In the genomic region with DNA sequence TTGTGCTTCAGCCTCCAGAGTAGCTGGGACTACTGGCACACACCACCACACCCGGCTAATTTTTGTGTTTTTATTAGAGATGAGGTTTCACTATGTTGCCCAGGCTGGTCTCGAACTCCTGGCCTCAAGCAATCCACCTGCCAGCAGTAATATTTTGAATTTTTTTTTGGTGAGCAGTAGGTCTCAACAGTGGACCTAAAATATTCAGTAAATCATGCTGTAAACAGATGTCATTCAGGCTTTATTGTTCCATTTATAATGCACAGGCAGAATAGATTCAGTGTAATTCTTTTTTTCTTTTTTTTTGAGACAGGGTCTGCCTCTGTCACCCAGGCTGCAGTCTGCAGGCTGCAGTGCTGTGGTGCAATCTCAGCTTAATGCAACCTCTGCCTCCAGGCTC, we compare ENCODE assay signal across 12 cellular contexts.
DNase-seq lines count a peak whose midpoint lies in the region; ATAC-seq and TF ChIP-seq lines count a peak whose summit lies in the region.
"Had no signal": no experiment of that assay in that cellular context is flagged by ENCODE, and none has a peak within 500 bp of the region (broad histone marks: within the 10 kb centered on the region; RNA-seq: fewer than 3 reads in every experiment).

No MANE protein-coding gene starts in this region.

- H3K36me3 ChIP-seq in HCT116 (ENCODE audit: control insufficient read depth in 1 of 2, insufficient read depth in 2 of 2, low read length in 2 of 2): no peaks in the 10 kb centered on the region
- H3K36me3 ChIP-seq in SU-DHL-6 (ENCODE audit: low read length): peaks cover 40% of the 10 kb centered on the region
- H3K36me3 ChIP-seq in neuronal stem cell (replicated peaks in 1 of 2; ENCODE audit: control insufficient read depth in 2 of 2, insufficient read depth in 2 of 2, low read length in 2 of 2): peaks cover 0 to 11% of the 10 kb centered on the region in 2 donors
- H3K36me3 ChIP-seq in SJCRH30: no peaks in the 10 kb centered on the region

- H3F3A ChIP-seq in SU-DHL-6 (ENCODE audit: insufficient read depth): peaks cover 68% of the 10 kb centered on the region

- peaks cover 57 to 62% of the 10 kb centered on the region in 2 experiments for H3K4me1 ChIP-seq in HCT116 (ENCODE audit: control insufficient read depth in 1 of 2, insufficient read depth in 2 of 2, low read length in 2 of 2)
- peaks cover 0 to 29% of the 10 kb centered on the region in 2 donors for H3K4me1 ChIP-seq in neuronal stem cell (ENCODE audit: control insufficient read depth in 2 of 2, insufficient read depth in 1 of 2, low read depth in 1 of 2, low read length in 2 of 2)
- peaks cover 22% of the 10 kb centered on the region for H3K4me1 ChIP-seq in SJCRH30

- H3K9me2 ChIP-seq in HCT116 (ENCODE audit: insufficient read depth): no peaks in the 10 kb centered on the region
- no peaks in the 10 kb centered on the region for H3K9me2 ChIP-seq in SU-DHL-6 (replicated peaks; ENCODE audit: insufficient read depth, low read length)

- no CpG with 5 or more reads among the region's 2 CpGs for WGBS in neuronal stem cell (ENCODE audit: extremely low coverage in 2 of 2, insufficient read length in 2 of 2, insufficient replicate concordance in 1 of 2), 2 donors

- no peaks in the 10 kb centered on the region for H3K27me3 Mint-ChIP-seq in activated T-cell treated with anti-CD3 and anti-CD28 coated beads, Interleukin-2, amount 50 U/mL, for 24 hours
- H3K27me3 Mint-ChIP-seq: CD4-positive, alpha-beta T cell had no signal

- H3K9me3 ChIP-seq in HCT116 (ENCODE audit: control insufficient read depth in 1 of 2, insufficient read depth in 1 of 2, low read depth in 1 of 2, low read length in 2 of 2) (no peaks in the 10 kb centered on the region), SU-DHL-6 (ENCODE audit: insufficient read depth, low read length) (no peaks in the 10 kb centered on the region), neuronal stem cell (replicated peaks in 1 of 2; ENCODE audit: control insufficient read depth in 2 of 2, insufficient read depth in 1 of 2, low read depth in 1 of 2, low read length in 2 of 2) (peaks cover 4 to 18% of the 10 kb centered on the region in 2 donors), SJCRH30 (replicated peaks) (no peaks in the 10 kb centered on the region)

- no peak for ATAC-seq in HCT116

- H3K4me3 ChIP-seq in HCT116 (replicated peaks in 1 of 2; ENCODE audit: low read depth in 1 of 2, low read length in 2 of 2) (no peak overlapping the region), SU-DHL-6 (ENCODE audit: insufficient read depth, low read length, poor library complexity, severe bottlenecking) (no peak overlapping the region), neuronal stem cell (ENCODE audit: low read length in 2 of 2) (no peak overlapping the region), SJCRH30 (no peak overlapping the region)
- H3K4me3 ChIP-seq: GM23248 had no signal

- RAD21 ChIA-PET in HCT116 (lab: Charles Lee; ENCODE audit: low non-redundant PET in 1 of 2, low total read pairs in 2 of 2, uncharacterized antibody in 2 of 2, unreplicated experiment in 2 of 2): no interaction called here

- POLR2A ChIA-PET in HCT116 (lab: Charles Lee): no interaction called here

- no peak overlapping the region for H3K4ac ChIP-seq in neuronal stem cell (ENCODE audit: low read length)

- H4K8ac ChIP-seq in neuronal stem cell (ENCODE audit: low read depth, low read length): no peak overlapping the region

- no peak for DNase-seq in activated T-cell treated with anti-CD3 and anti-CD28 coated beads, Interleukin-2, amount 50 U/mL, for 24 hours
- DNase-seq in activated T-cell treated with anti-CD3 and anti-CD28 coated beads, Interleukin-2, amount 50 U/mL, for 48 hours: no peak
- no peak for DNase-seq in HCT116 (ENCODE audit: low read depth, low spot score)
- DNase-seq in neuronal stem cell (ENCODE audit: low spot score): no peak
- no peak for DNase-seq in SJCRH30
- no peak for DNase-seq in GF-D8 (lab: John Stamatoyannopoulos, UW)
- DNase-seq: ACHN; C1 segment of cervical spinal cord; CD4-positive, alpha-beta T cell; DND-41; GM23248 had no signal

- no TSS peak for BruUV-seq in HCT116 (replicated peaks; lab: Mats Ljungman, UMichigan)

- H2BK15ac ChIP-seq in neuronal stem cell (ENCODE audit: low read length): no peak overlapping the region

- H3K4me2 ChIP-seq in HCT116 (ENCODE audit: low read length): no peak overlapping the region
- peak overlapping the region; percentile 35 for H3K4me2 ChIP-seq in SU-DHL-6 (ENCODE audit: low read depth, low read length, poor library complexity, severe bottlenecking)
- no peak overlapping the region for H3K4me2 ChIP-seq in neuronal stem cell (ENCODE audit: insufficient read depth, low read length, poor library complexity, severe bottlenecking)

- TF ChIP-seq CTCF in HCT116 (IDR thresholded peaks at IDR 0.05 in 2 of 3, conservative IDR thresholded peaks at IDR 0.05 in 1 of 3; ENCODE audit: borderline replicate concordance in 1 of 3, insufficient read depth in 1 of 3, low read depth in 2 of 3, low read length in 2 of 3): no peak
- TF ChIP-seq CTCF in SU-DHL-6 (IDR thresholded peaks at IDR 0.05; ENCODE audit: insufficient read depth, low read length, poor library complexity, severe bottlenecking): no peak

- H3K4me1 Mint-ChIP-seq in activated T-cell treated with anti-CD3 and anti-CD28 coated beads, Interleukin-2, amount 50 U/mL, for 24 hours (ENCODE audit: low read depth): peaks cover 75% of the 10 kb centered on the region

- no peak for TF ChIP-seq POLR2A in HCT116 (IDR thresholded peaks at IDR 0.05; ENCODE audit: borderline replicate concordance, extremely low read depth, insufficient read depth, insufficient read length)

- no peak overlapping the region for H2BK120ac ChIP-seq in neuronal stem cell (ENCODE audit: low read depth, low read length)

- H3K23ac ChIP-seq in neuronal stem cell (ENCODE audit: low read depth, low read length, poor library complexity): no peak overlapping the region

- H3K27ac Mint-ChIP-seq in activated T-cell treated with anti-CD3 and anti-CD28 coated beads, Interleukin-2, amount 50 U/mL, for 24 hours: peak overlapping the region; percentile 69
- H3K27ac Mint-ChIP-seq: CD4-positive, alpha-beta T cell had no signal

- H3K27ac ChIP-seq in HCT116 (ENCODE audit: low read depth, low read length) (no peak overlapping the region), SU-DHL-6 (ENCODE audit: low read depth, low read length) (peak overlapping the region; percentile 38; the same call in 1 of the 2 replicates), neuronal stem cell (replicated peaks; ENCODE audit: low read length) (no peak overlapping the region), SJCRH30 (no peak overlapping the region)
- H3K27ac ChIP-seq: GM23248 had no signal

- H3K18ac ChIP-seq in neuronal stem cell (ENCODE audit: low read length): no peak overlapping the region

- H3K79me2 ChIP-seq in HCT116 (ENCODE audit: insufficient read depth, low read length): peaks cover 50% of the 10 kb centered on the region
- peaks cover 100% of the 10 kb centered on the region for H3K79me2 ChIP-seq in SU-DHL-6 (ENCODE audit: insufficient read depth, low read length)

- H2BK5ac ChIP-seq in neuronal stem cell (ENCODE audit: low read length): no peak overlapping the region

- H3K27me3 ChIP-seq in HCT116 (ENCODE audit: insufficient read depth, low read length) (no peaks in the 10 kb centered on the region), SU-DHL-6 (ENCODE audit: low read length) (no peaks in the 10 kb centered on the region), neuronal stem cell (ENCODE audit: control insufficient read depth in 3 of 3, insufficient read depth in 3 of 3, low read depth in 1 of 3, low read length in 3 of 3) (no peaks in the 10 kb centered on the region), SJCRH30 (no peaks in the 10 kb centered on the region)

- H4K20me1 ChIP-seq in HCT116 (ENCODE audit: insufficient read depth) (no peaks in the 10 kb centered on the region), SU-DHL-6 (ENCODE audit: low read depth, low read length) (peaks cover 56% of the 10 kb centered on the region)

- H3K36me3 Mint-ChIP-seq in activated T-cell treated with anti-CD3 and anti-CD28 coated beads, Interleukin-2, amount 50 U/mL, for 24 hours (ENCODE audit: low read depth): peaks cover 77% of the 10 kb centered on the region

- no peak overlapping the region for H3K4me3 Mint-ChIP-seq in activated T-cell treated with anti-CD3 and anti-CD28 coated beads, Interleukin-2, amount 50 U/mL, for 24 hours

- no peak overlapping the region for H3K9ac ChIP-seq in HCT116 (ENCODE audit: low read length)
- no peak overlapping the region for H3K9ac ChIP-seq in SU-DHL-6 (ENCODE audit: low read length)
- no peak overlapping the region for H3K9ac ChIP-seq in neuronal stem cell (ENCODE audit: low read depth, low read length, poor library complexity)
- H3K9ac ChIP-seq: GM23248 had no signal

- no peak overlapping the region for H2AK5ac ChIP-seq in neuronal stem cell (ENCODE audit: low read depth, low read length)

- H2AFZ ChIP-seq in HCT116 (ENCODE audit: low read depth, low read length, poor library complexity, severe bottlenecking): no peak overlapping the region
- H2AFZ ChIP-seq in SU-DHL-6 (ENCODE audit: low read depth, low read length, severe bottlenecking): no peak overlapping the region
- no peak overlapping the region for H2AFZ ChIP-seq in neuronal stem cell (ENCODE audit: low read length)
- H2AFZ ChIP-seq: GM23248 had no signal

- H4K91ac ChIP-seq in neuronal stem cell (ENCODE audit: low read depth, low read length, poor library complexity): no peak overlapping the region

- CTCF ChIA-PET in HCT116 (lab: Charles Lee): no interaction called here

- H3K9me3 Mint-ChIP-seq in activated T-cell treated with anti-CD3 and anti-CD28 coated beads, Interleukin-2, amount 50 U/mL, for 24 hours: no peaks in the 10 kb centered on the region
- H3K9me3 Mint-ChIP-seq: CD4-positive, alpha-beta T cell had no signal

- H2BK12ac ChIP-seq in neuronal stem cell (ENCODE audit: low read length): no peak overlapping the region

- no peak for TF ChIP-seq RAD21 in HCT116 (IDR thresholded peaks at IDR 0.05; ENCODE audit: low read depth)

- H3K14ac ChIP-seq in neuronal stem cell (ENCODE audit: low read length): peak overlapping the region; percentile 38

- H3K79me1 ChIP-seq in neuronal stem cell (ENCODE audit: low read depth, low read length): no peaks in the 10 kb centered on the region

- intact Hi-C loops in HCT116 (cut with micrococcal nuclease): no loop called here

TF ChIP-seq in HCT116, 20 proteins besides CTCF, POLR2A, EP300 and RAD21 (continues in another document):
- no peak for TF ChIP-seq SIN3A (IDR thresholded peaks at IDR 0.05; ENCODE audit: low read depth)
- TF ChIP-seq CBX3 (IDR thresholded peaks at IDR 0.05; ENCODE audit: low read depth): 0 out of 2 replicates have a peak, but pooled peaks have one; percentile 44
